ENCODE assay signal across 1 cellular context in the genomic region with DNA sequence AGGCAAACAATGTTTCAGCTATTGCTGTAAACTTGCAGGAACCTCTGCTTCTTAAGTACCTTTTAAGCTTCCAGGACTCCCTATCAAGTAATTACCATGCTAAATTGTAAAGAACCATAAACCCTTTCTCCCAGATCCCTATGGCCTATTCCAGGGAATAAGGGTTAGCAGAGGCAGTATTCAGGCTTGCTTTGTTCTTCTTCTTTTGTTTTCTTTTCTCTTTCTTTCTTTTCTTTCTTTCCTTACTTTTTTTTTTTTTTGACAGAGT.
TF ChIP-seq lines count a peak whose summit lies in the region.

No MANE protein-coding gene starts in this region.

TF ChIP-seq in HepG2, 621 proteins besides CTCF, POLR2A, EP300 and RAD21:
- TF ChIP-seq KLF15 (CRISPR knock-in tag; IDR thresholded peaks at IDR 0.05; ENCODE audit: borderline replicate concordance) (no peak), IRX3 (CRISPR knock-in tag; IDR thresholded peaks at IDR 0.05; ENCODE audit: borderline replicate concordance, low read depth) (no peak), ZNF720 (CRISPR knock-in tag; IDR thresholded peaks at IDR 0.05) (no peak), TOE1 (CRISPR knock-in tag; IDR thresholded peaks at IDR 0.05) (no peak), ZFY (CRISPR knock-in tag; IDR thresholded peaks at IDR 0.05) (no peak), UBTF (CRISPR knock-in tag; IDR thresholded peaks at IDR 0.05) (no peak), NCOA5 (CRISPR knock-in tag; IDR thresholded peaks at IDR 0.05) (no peak), FOXA1 (IDR thresholded peaks at IDR 0.05) (no peak), FOXA1 (CRISPR knock-in tag; IDR thresholded peaks at IDR 0.05) (no peak), ZSCAN29 (CRISPR knock-in tag; conservative IDR thresholded peaks at IDR 0.05) (no peak), MAFK (conservative IDR thresholded peaks at IDR 0.05 in 1 of 2, IDR thresholded peaks at IDR 0.05 in 1 of 2; ENCODE audit: low read length in 2 of 2) (no peak), ZBTB42 (CRISPR knock-in tag; IDR thresholded peaks at IDR 0.05) (no peak), ZNF331 (CRISPR knock-in tag; IDR thresholded peaks at IDR 0.05) (no peak), CAMTA2 (CRISPR knock-in tag; IDR thresholded peaks at IDR 0.05; ENCODE audit: borderline replicate concordance) (no peak), ZNF550 (CRISPR knock-in tag; IDR thresholded peaks at IDR 0.05; ENCODE audit: borderline replicate concordance) (no peak), KLF6 (CRISPR knock-in tag; IDR thresholded peaks at IDR 0.05) (no peak), HOXA7 (CRISPR knock-in tag; IDR thresholded peaks at IDR 0.05) (no peak), ZFP37 (CRISPR knock-in tag; IDR thresholded peaks at IDR 0.05; ENCODE audit: borderline replicate concordance) (no peak)
- TF ChIP-seq, protein P1, sequence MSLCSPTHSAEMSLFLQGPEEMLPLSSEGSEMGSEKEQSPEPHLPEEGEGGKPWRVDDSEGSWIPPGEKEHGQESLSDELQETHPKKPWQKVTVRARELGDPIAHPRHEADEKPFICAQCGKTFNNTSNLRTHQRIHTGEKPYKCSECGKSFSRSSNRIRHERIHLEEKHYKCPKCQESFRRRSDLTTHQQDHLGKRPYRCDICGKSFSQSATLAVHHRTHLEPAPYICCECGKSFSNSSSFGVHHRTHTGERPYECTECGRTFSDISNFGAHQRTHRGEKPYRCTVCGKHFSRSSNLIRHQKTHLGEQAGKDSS (CRISPR knock-in tag; IDR thresholded peaks at IDR 0.05; ENCODE audit: borderline replicate concordance, low read depth) = no peak
- TF ChIP-seq, protein P2, sequence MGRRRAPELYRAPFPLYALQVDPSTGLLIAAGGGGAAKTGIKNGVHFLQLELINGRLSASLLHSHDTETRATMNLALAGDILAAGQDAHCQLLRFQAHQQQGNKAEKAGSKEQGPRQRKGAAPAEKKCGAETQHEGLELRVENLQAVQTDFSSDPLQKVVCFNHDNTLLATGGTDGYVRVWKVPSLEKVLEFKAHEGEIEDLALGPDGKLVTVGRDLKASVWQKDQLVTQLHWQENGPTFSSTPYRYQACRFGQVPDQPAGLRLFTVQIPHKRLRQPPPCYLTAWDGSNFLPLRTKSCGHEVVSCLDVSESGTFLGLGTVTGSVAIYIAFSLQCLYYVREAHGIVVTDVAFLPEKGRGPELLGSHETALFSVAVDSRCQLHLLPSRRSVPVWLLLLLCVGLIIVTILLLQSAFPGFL (CRISPR knock-in tag; IDR thresholded peaks at IDR 0.05) = no peak
- TF ChIP-seq, protein P3, sequence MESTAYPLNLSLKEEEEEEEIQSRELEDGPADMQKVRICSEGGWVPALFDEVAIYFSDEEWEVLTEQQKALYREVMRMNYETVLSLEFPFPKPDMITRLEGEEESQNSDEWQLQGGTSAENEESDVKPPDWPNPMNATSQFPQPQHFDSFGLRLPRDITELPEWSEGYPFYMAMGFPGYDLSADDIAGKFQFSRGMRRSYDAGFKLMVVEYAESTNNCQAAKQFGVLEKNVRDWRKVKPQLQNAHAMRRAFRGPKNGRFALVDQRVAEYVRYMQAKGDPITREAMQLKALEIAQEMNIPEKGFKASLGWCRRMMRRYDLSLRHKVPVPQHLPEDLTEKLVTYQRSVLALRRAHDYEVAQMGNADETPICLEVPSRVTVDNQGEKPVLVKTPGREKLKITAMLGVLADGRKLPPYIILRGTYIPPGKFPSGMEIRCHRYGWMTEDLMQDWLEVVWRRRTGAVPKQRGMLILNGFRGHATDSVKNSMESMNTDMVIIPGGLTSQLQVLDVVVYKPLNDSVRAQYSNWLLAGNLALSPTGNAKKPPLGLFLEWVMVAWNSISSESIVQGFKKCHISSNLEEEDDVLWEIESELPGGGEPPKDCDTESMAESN (CRISPR knock-in tag; conservative IDR thresholded peaks at IDR 0.05) = no peak
